In the genomic region with DNA sequence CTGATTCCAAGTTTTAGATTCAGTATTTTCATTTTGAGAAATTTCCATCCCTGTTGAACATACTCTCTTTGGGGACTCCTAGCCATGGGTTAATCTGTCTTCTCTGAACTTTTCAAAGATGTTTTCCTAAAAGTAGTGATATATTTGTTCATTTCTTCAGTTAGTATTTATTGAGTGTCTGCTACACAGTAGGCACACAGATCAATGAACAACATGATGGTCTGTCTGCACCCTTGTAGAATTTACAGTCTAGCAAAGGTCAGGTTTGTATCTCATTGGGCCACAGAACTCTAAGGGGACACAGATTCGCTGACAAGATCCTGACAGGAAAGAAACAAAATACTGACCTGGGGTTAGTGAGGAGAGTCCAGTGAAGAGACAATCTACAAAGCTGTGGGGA, we compare ENCODE assay signal across 1 cellular context.
TF ChIP-seq lines count a peak whose summit lies in the region.

No MANE protein-coding gene starts in this region.

TF ChIP-seq in HepG2, 621 proteins besides CTCF, POLR2A, EP300 and RAD21 (continued from another document and continues in another):
- TF ChIP-seq, protein P1, sequence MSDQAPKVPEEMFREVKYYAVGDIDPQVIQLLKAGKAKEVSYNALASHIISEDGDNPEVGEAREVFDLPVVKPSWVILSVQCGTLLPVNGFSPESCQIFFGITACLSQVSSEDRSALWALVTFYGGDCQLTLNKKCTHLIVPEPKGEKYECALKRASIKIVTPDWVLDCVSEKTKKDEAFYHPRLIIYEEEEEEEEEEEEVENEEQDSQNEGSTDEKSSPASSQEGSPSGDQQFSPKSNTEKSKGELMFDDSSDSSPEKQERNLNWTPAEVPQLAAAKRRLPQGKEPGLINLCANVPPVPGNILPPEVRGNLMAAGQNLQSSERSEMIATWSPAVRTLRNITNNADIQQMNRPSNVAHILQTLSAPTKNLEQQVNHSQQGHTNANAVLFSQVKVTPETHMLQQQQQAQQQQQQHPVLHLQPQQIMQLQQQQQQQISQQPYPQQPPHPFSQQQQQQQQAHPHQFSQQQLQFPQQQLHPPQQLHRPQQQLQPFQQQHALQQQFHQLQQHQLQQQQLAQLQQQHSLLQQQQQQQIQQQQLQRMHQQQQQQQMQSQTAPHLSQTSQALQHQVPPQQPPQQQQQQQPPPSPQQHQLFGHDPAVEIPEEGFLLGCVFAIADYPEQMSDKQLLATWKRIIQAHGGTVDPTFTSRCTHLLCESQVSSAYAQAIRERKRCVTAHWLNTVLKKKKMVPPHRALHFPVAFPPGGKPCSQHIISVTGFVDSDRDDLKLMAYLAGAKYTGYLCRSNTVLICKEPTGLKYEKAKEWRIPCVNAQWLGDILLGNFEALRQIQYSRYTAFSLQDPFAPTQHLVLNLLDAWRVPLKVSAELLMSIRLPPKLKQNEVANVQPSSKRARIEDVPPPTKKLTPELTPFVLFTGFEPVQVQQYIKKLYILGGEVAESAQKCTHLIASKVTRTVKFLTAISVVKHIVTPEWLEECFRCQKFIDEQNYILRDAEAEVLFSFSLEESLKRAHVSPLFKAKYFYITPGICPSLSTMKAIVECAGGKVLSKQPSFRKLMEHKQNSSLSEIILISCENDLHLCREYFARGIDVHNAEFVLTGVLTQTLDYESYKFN (CRISPR knock-in tag; conservative IDR thresholded peaks at IDR 0.05) = peak; percentile 49
- 0 out of 2 replicates have a peak, but pooled peaks have one; percentile 14 for TF ChIP-seq HNF4A (CRISPR knock-in tag; IDR thresholded peaks at IDR 0.05)
- TF ChIP-seq KLF9 (CRISPR knock-in tag; IDR thresholded peaks at IDR 0.05; ENCODE audit: low read depth) = no peak
- TF ChIP-seq, protein P2, sequence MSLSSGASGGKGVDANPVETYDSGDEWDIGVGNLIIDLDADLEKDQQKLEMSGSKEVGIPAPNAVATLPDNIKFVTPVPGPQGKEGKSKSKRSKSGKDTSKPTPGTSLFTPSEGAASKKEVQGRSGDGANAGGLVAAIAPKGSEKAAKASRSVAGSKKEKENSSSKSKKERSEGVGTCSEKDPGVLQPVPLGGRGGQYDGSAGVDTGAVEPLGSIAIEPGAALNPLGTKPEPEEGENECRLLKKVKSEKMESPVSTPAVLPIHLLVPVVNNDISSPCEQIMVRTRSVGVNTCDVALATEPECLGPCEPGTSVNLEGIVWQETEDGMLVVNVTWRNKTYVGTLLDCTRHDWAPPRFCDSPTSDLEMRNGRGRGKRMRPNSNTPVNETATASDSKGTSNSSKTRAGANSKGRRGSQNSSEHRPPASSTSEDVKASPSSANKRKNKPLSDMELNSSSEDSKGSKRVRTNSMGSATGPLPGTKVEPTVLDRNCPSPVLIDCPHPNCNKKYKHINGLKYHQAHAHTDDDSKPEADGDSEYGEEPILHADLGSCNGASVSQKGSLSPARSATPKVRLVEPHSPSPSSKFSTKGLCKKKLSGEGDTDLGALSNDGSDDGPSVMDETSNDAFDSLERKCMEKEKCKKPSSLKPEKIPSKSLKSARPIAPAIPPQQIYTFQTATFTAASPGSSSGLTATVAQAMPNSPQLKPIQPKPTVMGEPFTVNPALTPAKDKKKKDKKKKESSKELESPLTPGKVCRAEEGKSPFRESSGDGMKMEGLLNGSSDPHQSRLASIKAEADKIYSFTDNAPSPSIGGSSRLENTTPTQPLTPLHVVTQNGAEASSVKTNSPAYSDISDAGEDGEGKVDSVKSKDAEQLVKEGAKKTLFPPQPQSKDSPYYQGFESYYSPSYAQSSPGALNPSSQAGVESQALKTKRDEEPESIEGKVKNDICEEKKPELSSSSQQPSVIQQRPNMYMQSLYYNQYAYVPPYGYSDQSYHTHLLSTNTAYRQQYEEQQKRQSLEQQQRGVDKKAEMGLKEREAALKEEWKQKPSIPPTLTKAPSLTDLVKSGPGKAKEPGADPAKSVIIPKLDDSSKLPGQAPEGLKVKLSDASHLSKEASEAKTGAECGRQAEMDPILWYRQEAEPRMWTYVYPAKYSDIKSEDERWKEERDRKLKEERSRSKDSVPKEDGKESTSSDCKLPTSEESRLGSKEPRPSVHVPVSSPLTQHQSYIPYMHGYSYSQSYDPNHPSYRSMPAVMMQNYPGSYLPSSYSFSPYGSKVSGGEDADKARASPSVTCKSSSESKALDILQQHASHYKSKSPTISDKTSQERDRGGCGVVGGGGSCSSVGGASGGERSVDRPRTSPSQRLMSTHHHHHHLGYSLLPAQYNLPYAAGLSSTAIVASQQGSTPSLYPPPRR (CRISPR knock-in tag; IDR thresholded peaks at IDR 0.05; ENCODE audit: borderline replicate concordance) = peak; percentile 63; the same call in 1 of the 2 replicates
- no peak for TF ChIP-seq GATA4 (IDR thresholded peaks at IDR 0.05; ENCODE audit: borderline replicate concordance, low read depth)
- TF ChIP-seq ZNF235 (CRISPR knock-in tag; IDR thresholded peaks at IDR 0.05; ENCODE audit: borderline replicate concordance) = no peak
- TF ChIP-seq ZBTB21 (CRISPR knock-in tag; IDR thresholded peaks at IDR 0.05) = no peak
- no peak for TF ChIP-seq REL (CRISPR knock-in tag; conservative IDR thresholded peaks at IDR 0.05)
- peak; percentile 76 for TF ChIP-seq SKI (IDR thresholded peaks at IDR 0.05; ENCODE audit: partially characterized antibody)
- TF ChIP-seq MEF2D (CRISPR knock-in tag; IDR thresholded peaks at IDR 0.05) = no peak
- peak; percentile 49; the same call in 1 of the 2 replicates for TF ChIP-seq FOXA3 (CRISPR knock-in tag; IDR thresholded peaks at IDR 0.05)
- TF ChIP-seq ZFP1 (CRISPR knock-in tag; IDR thresholded peaks at IDR 0.05) = no peak
- no peak for TF ChIP-seq SRY (CRISPR knock-in tag; IDR thresholded peaks at IDR 0.05)
- TF ChIP-seq CBFB (CRISPR knock-in tag; IDR thresholded peaks at IDR 0.05) = no peak
- no peak for TF ChIP-seq SOX13 (IDR thresholded peaks at IDR 0.05)
- 0 out of 4 replicates have a peak, but pooled peaks of 1 of the 2 experiments have one; percentile 7 for TF ChIP-seq SOX13 (CRISPR knock-in tag; conservative IDR thresholded peaks at IDR 0.05 in 1 of 2, IDR thresholded peaks at IDR 0.05 in 1 of 2)
- 0 out of 2 replicates have a peak, but pooled peaks have one; percentile 38 for TF ChIP-seq NR2F6 (IDR thresholded peaks at IDR 0.05)
- 0 out of 2 replicates have a peak, but pooled peaks have one; percentile 9 for TF ChIP-seq NR2F6 (CRISPR knock-in tag; IDR thresholded peaks at IDR 0.05)
- no peak for TF ChIP-seq ZNF333 (CRISPR knock-in tag; IDR thresholded peaks at IDR 0.05; ENCODE audit: borderline replicate concordance)
- no peak for TF ChIP-seq IRF2 (CRISPR knock-in tag; IDR thresholded peaks at IDR 0.05)
- TF ChIP-seq GABPA (IDR thresholded peaks at IDR 0.05; ENCODE audit: low read depth, low read length) = no peak
- no peak for TF ChIP-seq GABPA (CRISPR knock-in tag; IDR thresholded peaks at IDR 0.05; ENCODE audit: low read depth)
- no peak for TF ChIP-seq DNMT3B (CRISPR knock-in tag; conservative IDR thresholded peaks at IDR 0.05)
- peak; percentile 92 for TF ChIP-seq BCL6 (CRISPR knock-in tag; IDR thresholded peaks at IDR 0.05)
- no peak for TF ChIP-seq RFX5 (IDR thresholded peaks at IDR 0.05; ENCODE audit: low read depth, low read length)
- no peak for TF ChIP-seq ZBTB38 (CRISPR knock-in tag; IDR thresholded peaks at IDR 0.05)
- no peak for TF ChIP-seq GMEB2 (CRISPR knock-in tag; IDR thresholded peaks at IDR 0.05; ENCODE audit: low read depth)
- TF ChIP-seq ZNF816 (CRISPR knock-in tag; IDR thresholded peaks at IDR 0.05; ENCODE audit: borderline replicate concordance) = no peak
- no peak for TF ChIP-seq ZNF34 (CRISPR knock-in tag; IDR thresholded peaks at IDR 0.05; ENCODE audit: borderline replicate concordance)
- peak; percentile 49; the same call in 1 of the 2 replicates for TF ChIP-seq ZNF205 (CRISPR knock-in tag; IDR thresholded peaks at IDR 0.05)
- TF ChIP-seq TBL1XR1 (IDR thresholded peaks at IDR 0.05; ENCODE audit: borderline replicate concordance, low read length, partially characterized antibody) = peak; percentile 25
- no peak for TF ChIP-seq MXI1 (IDR thresholded peaks at IDR 0.05; ENCODE audit: borderline replicate concordance, low read depth, low read length)
- TF ChIP-seq MTERF4 (CRISPR knock-in tag; IDR thresholded peaks at IDR 0.05) = no peak
- TF ChIP-seq HOXA3 (CRISPR knock-in tag; IDR thresholded peaks at IDR 0.05) = no peak
- no peak for TF ChIP-seq ZNF383 (CRISPR knock-in tag; IDR thresholded peaks at IDR 0.05; ENCODE audit: borderline replicate concordance)
- no peak for TF ChIP-seq ZNF713 (CRISPR knock-in tag; IDR thresholded peaks at IDR 0.05)
- peak; percentile 53; the same call in 1 of the 2 replicates for TF ChIP-seq HHEX (CRISPR knock-in tag; IDR thresholded peaks at IDR 0.05)
- no peak for TF ChIP-seq KDM1A (CRISPR knock-in tag; IDR thresholded peaks at IDR 0.05)
- no peak for TF ChIP-seq KLF16 (CRISPR knock-in tag; IDR thresholded peaks at IDR 0.05)
- no peak for TF ChIP-seq HNF4G (IDR thresholded peaks at IDR 0.05; ENCODE audit: borderline replicate concordance, low read depth, low read length)
- no peak for TF ChIP-seq HNF4G (CRISPR knock-in tag; IDR thresholded peaks at IDR 0.05; ENCODE audit: borderline replicate concordance, low read depth)
- TF ChIP-seq RCOR2 (CRISPR knock-in tag; IDR thresholded peaks at IDR 0.05) = no peak
- TF ChIP-seq FOXO4 (CRISPR knock-in tag; conservative IDR thresholded peaks at IDR 0.05) = no peak
- no peak for TF ChIP-seq ZNF766 (CRISPR knock-in tag; IDR thresholded peaks at IDR 0.05; ENCODE audit: borderline replicate concordance)
- TF ChIP-seq, protein P3, sequence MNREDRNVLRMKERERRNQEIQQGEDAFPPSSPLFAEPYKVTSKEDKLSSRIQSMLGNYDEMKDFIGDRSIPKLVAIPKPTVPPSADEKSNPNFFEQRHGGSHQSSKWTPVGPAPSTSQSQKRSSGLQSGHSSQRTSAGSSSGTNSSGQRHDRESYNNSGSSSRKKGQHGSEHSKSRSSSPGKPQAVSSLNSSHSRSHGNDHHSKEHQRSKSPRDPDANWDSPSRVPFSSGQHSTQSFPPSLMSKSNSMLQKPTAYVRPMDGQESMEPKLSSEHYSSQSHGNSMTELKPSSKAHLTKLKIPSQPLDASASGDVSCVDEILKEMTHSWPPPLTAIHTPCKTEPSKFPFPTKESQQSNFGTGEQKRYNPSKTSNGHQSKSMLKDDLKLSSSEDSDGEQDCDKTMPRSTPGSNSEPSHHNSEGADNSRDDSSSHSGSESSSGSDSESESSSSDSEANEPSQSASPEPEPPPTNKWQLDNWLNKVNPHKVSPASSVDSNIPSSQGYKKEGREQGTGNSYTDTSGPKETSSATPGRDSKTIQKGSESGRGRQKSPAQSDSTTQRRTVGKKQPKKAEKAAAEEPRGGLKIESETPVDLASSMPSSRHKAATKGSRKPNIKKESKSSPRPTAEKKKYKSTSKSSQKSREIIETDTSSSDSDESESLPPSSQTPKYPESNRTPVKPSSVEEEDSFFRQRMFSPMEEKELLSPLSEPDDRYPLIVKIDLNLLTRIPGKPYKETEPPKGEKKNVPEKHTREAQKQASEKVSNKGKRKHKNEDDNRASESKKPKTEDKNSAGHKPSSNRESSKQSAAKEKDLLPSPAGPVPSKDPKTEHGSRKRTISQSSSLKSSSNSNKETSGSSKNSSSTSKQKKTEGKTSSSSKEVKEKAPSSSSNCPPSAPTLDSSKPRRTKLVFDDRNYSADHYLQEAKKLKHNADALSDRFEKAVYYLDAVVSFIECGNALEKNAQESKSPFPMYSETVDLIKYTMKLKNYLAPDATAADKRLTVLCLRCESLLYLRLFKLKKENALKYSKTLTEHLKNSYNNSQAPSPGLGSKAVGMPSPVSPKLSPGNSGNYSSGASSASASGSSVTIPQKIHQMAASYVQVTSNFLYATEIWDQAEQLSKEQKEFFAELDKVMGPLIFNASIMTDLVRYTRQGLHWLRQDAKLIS (CRISPR knock-in tag; IDR thresholded peaks at IDR 0.05) = no peak
